ENCODE assay signal across 1 cellular context in genomic region chr10:22314852-22315251, GRCh38.
TF ChIP-seq lines count a peak whose summit lies in the region.

No MANE protein-coding gene starts in this region.

TF ChIP-seq in WTC11, 78 proteins besides CTCF, POLR2A, EP300 and RAD21 (continued from another document):
- no peak for TF ChIP-seq IRF1 (CRISPR knock-in tag; IDR thresholded peaks at IDR 0.05)
- no peak for TF ChIP-seq ZNF219 (CRISPR knock-in tag; IDR thresholded peaks at IDR 0.05; ENCODE audit: borderline replicate concordance)
- no peak for TF ChIP-seq TEAD1 (CRISPR knock-in tag; IDR thresholded peaks at IDR 0.05)
- TF ChIP-seq NR1H2 (CRISPR knock-in tag; IDR thresholded peaks at IDR 0.05): no peak
